15 cellular contexts compared by ENCODE assay signal in the genomic region with DNA sequence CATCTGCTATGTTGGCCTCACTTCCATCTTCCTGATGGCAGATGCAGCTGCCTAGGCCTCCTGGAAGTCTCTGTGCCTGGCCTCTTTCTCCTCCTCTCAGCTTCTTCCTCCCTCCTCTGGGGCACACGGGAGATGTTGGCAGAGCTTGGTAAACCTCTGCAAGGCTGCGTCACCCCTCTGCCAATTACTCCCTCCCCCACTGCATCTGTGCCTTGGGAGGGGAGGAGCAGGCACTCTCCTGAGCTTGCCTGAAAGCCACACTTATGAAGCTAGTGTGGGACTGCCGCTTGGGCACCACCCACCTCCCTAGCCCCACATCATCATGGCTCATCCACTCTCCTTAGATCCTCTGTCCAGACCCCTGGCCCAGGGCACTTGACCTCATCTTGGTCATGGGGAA. TPM values are rescaled to one million over a fixed set of nuclear protein-coding genes. Genes with fewer than 3 reads are reported as not detected.
A peak's percentile ranks its signal among the peaks of the same experiment; 100 is the strongest.
DNase-seq lines count a peak whose midpoint lies in the region; ATAC-seq and TF ChIP-seq lines count a peak whose summit lies in the region.
"Had no signal": no experiment of that assay in that cellular context is flagged by ENCODE, and none has a peak within 500 bp of the region (broad histone marks: within the 10 kb centered on the region; RNA-seq: fewer than 3 reads in every experiment).

No MANE protein-coding gene starts in this region.

- H3K27ac Mint-ChIP-seq in CD14-positive monocyte = peak overlapping the region in 4 of 7 donors; percentile 2 to 39 (median 23)
- H3K27ac Mint-ChIP-seq: H9 had no signal

- peak overlapping the region in 1 of 2 donors; percentile 19 for H3K4me3 Mint-ChIP-seq in CD14-positive monocyte
- H3K4me3 Mint-ChIP-seq: H9 had no signal

- DNase-seq in CD14-positive monocyte (ENCODE audit: low spot score) (no peak), LHCN-M2 (ENCODE audit: low read depth) (peak; percentile 25), foreskin keratinocyte (no peak), sigmoid colon (peak; percentile 81), anterior cingulate cortex (lab: John Stamatoyannopoulos, UW) (no peak), NOMO-1 (lab: John Stamatoyannopoulos, UW; ENCODE audit: unreplicated experiment in 2 of 2) (no peak)
- DNase-seq: C1 segment of cervical spinal cord, H9, MM.1S, NCI-H1092 treated with DMSO at 0.1 percent for 48 hours, NCI-H187, NCI-H510A treated with DMSO at 0.1 percent for 48 hours, NCI-H82 had no signal

- TF ChIP-seq EP300 in sigmoid colon (IDR thresholded peaks at IDR 0.05) = no peak

- H3K27me3 ChIP-seq in foreskin keratinocyte = no peaks in the 10 kb centered on the region
- H3K27me3 ChIP-seq in sigmoid colon = no peaks in the 10 kb centered on the region

- no peak overlapping the region for H3K27ac ChIP-seq in foreskin keratinocyte
- H3K27ac ChIP-seq in sigmoid colon = peak overlapping the region in 3 of 4 donors; percentile 44 to 53 (median 49)
- H3K27ac ChIP-seq: A549 had no signal

- H3K36me3 Mint-ChIP-seq in CD14-positive monocyte = no peaks in the 10 kb centered on the region

- peaks cover 10 to 13% (median 11%) of the 10 kb centered on the region in 3 donors for H3K27me3 Mint-ChIP-seq in CD14-positive monocyte (ENCODE audit: low read depth in 3 of 3)

- H3K9me3 Mint-ChIP-seq in CD14-positive monocyte = peaks cover 0 to 5% (median 0%) of the 10 kb centered on the region in 7 donors

- peaks cover 14% of the 10 kb centered on the region for H3K4me1 ChIP-seq in foreskin keratinocyte
- H3K4me1 ChIP-seq in sigmoid colon = peaks cover 0 to 20% (median 11%) of the 10 kb centered on the region in 4 donors
- H3K4me1 ChIP-seq: A549 had no signal

- WGBS in sigmoid colon, 2 donors = 53 to 83% methylated on average over 3 of the region's 3 CpGs

- TF ChIP-seq POLR2A in sigmoid colon (IDR thresholded peaks at IDR 0.05) = no peak

- H3K9me3 ChIP-seq in sigmoid colon = no peaks in the 10 kb centered on the region
- H3K9me3 ChIP-seq: A549 had no signal

- TF ChIP-seq CTCF in CD14-positive monocyte (IDR thresholded peaks at IDR 0.05) = no peak
- TF ChIP-seq CTCF in foreskin keratinocyte (conservative IDR thresholded peaks at IDR 0.05) = no peak
- TF ChIP-seq CTCF in sigmoid colon (IDR thresholded peaks at IDR 0.05) = no peak

- H3K4me3 ChIP-seq in sigmoid colon = no peak overlapping the region
- H3K4me3 ChIP-seq: A549 had no signal

- ATAC-seq in foreskin keratinocyte (peak; percentile 38), GM18519 (IDR thresholded peaks at IDR 0.05; ENCODE audit: low FRiP score, unreplicated experiment) (no peak)
- ATAC-seq: A549 had no signal

- intact Hi-C loops in CD14-positive monocyte (cut with micrococcal nuclease) (no loop called here), sigmoid colon (cut with DNase I) (no loop called here)

- no peaks in the 10 kb centered on the region for H3K36me3 ChIP-seq in sigmoid colon

- peaks cover 36% of the 10 kb centered on the region for H3K4me1 Mint-ChIP-seq in CD14-positive monocyte
- H3K4me1 Mint-ChIP-seq: H9 had no signal

RNA-seq across cellular contexts. Expression of a gene that starts 7.4 kb away (rescaled TPM):
- polyA plus RNA-seq in CD14-positive monocyte (1 to 10 TPM; 2.1 to 2.5 TPM), foreskin keratinocyte (19.2 and 19.5 TPM in 2 replicates), sigmoid colon (10 to 100 TPM in 1 of 3 donors, 1 to 10 TPM in 2; 8.8 to 15.3 (median 9.6) TPM)
- total RNA-seq in LHCN-M2 (2014; rRNA removed) (9.5 and 12.1 TPM in 2 replicates), foreskin keratinocyte (15.4 and 18.1 TPM in 2 replicates), sigmoid colon (10 to 100 TPM; 12.3 to 20.7 (median 16.3) TPM)
- polyA plus RNA-seq in LHCN-M2 (2012) = 3.8 TPM

Comparison
In these comparisons a context has a peak if more than half of its experiments do, and no peak if none do; other contexts are left out.
1. DNase-seq: peak in LHCN-M2 (single experiment) and sigmoid colon (single experiment); none in CD14-positive monocyte (single experiment), foreskin keratinocyte (0 of 2), anterior cingulate cortex (0 of 58) and NOMO-1 (0 of 2).